ENCODE assay signal across 23 cellular contexts in genomic region chr6:133291671-133292070, GRCh38. TPM values are rescaled to one million over a fixed set of nuclear protein-coding genes. Genes with fewer than 3 reads are reported as not detected.
"Had no signal": no experiment of that assay in that cellular context is flagged by ENCODE, and none has a peak within 500 bp of the region (broad histone marks: within the 10 kb centered on the region; RNA-seq: fewer than 3 reads in every experiment).

No MANE protein-coding gene starts in this region.

- DNase-seq: activated B cell treated with CpG ODN at 0.5 μM for 24 hours; activated CD4-positive, alpha-beta memory T cell treated with anti-CD3 and anti-CD28 coated beads for 36 hours; activated CD4-positive, alpha-beta T cell treated with anti-CD3 and anti-CD28 coated beads for 4 hours; activated CD8-positive, alpha-beta memory T cell treated with anti-CD3 and anti-CD28 coated beads, Interleukin-2, amount 10 ng/mL, durations not matched to agents 7 days and 5 days; activated naive CD4-positive, alpha-beta T cell treated with anti-CD3 and anti-CD28 coated beads for 36 hours; activated naive CD8-positive, alpha-beta T cell treated with anti-CD3 and anti-CD28 coated beads, Interleukin-2, amount 50 U/mL, for 24 hours; aorta; dorsolateral prefrontal cortex; heart right ventricle; kidney glomerular epithelial cell; mesenchymal stem cell; stimulated activated naive CD8-positive, alpha-beta T cell treated with anti-CD3 and anti-CD28 coated beads, Interleukin-15, Interleukin-2, amounts not matched to agents 100 U/mL and 50 U/mL, for 24 hours; T-helper 1 cell; T-helper 9 cell; transverse colon; uterus had no signal

- H3K4me3 Mint-ChIP-seq: activated B cell treated with CpG ODN at 0.5 μM for 24 hours; activated CD4-positive, alpha-beta memory T cell treated with anti-CD3 and anti-CD28 coated beads for 36 hours; activated CD8-positive, alpha-beta memory T cell treated with anti-CD3 and anti-CD28 coated beads, Interleukin-2, amount 10 ng/mL, durations not matched to agents 7 days and 5 days; activated naive CD4-positive, alpha-beta T cell treated with anti-CD3 and anti-CD28 coated beads for 36 hours; activated naive CD8-positive, alpha-beta T cell treated with anti-CD3 and anti-CD28 coated beads, Interleukin-2, amount 50 U/mL, for 24 hours; natural killer cell treated with Interleukin-12 subunit alpha and Interleukin-12 subunit beta and Interleukin-15 and Interleukin-18, amount 100 ng/mL, for 72 hours had no signal

- H3K27me3 ChIP-seq: cardiac muscle cell, dorsolateral prefrontal cortex, gastroesophageal sphincter, heart right ventricle, suprapubic skin, transverse colon, uterus had no signal

- H3K36me3 ChIP-seq: cardiac muscle cell, gastroesophageal sphincter, heart right ventricle, suprapubic skin, transverse colon, uterus had no signal

- H3K27me3 Mint-ChIP-seq: activated B cell treated with CpG ODN at 0.5 μM for 24 hours; activated CD4-positive, alpha-beta memory T cell treated with anti-CD3 and anti-CD28 coated beads for 36 hours; activated CD8-positive, alpha-beta memory T cell treated with anti-CD3 and anti-CD28 coated beads, Interleukin-2, amount 10 ng/mL, durations not matched to agents 7 days and 5 days; activated naive CD8-positive, alpha-beta T cell treated with anti-CD3 and anti-CD28 coated beads, Interleukin-2, amount 50 U/mL, for 24 hours; natural killer cell treated with Interleukin-12 subunit alpha and Interleukin-12 subunit beta and Interleukin-15 and Interleukin-18, amount 100 ng/mL, for 72 hours had no signal

- H3K9me3 Mint-ChIP-seq: activated B cell treated with CpG ODN at 0.5 μM for 24 hours; activated CD4-positive, alpha-beta memory T cell treated with anti-CD3 and anti-CD28 coated beads for 36 hours; activated naive CD4-positive, alpha-beta T cell treated with anti-CD3 and anti-CD28 coated beads for 36 hours; activated naive CD8-positive, alpha-beta T cell treated with anti-CD3 and anti-CD28 coated beads, Interleukin-2, amount 50 U/mL, for 24 hours; activated T-helper 2 cell treated with anti-CD3 and anti-CD28 coated beads, Interferon-gamma antibody, Interleukin-2, Interleukin-4, amounts not matched to agents 10 μg/mL and 5 μg/mL and 100 μg/mL, durations not matched to agents 14 hours and 24 hours and 36 hours had no signal

- H3K27ac Mint-ChIP-seq: activated B cell treated with CpG ODN at 0.5 μM for 24 hours; activated CD4-positive, alpha-beta memory T cell treated with anti-CD3 and anti-CD28 coated beads for 36 hours; activated CD8-positive, alpha-beta memory T cell treated with anti-CD3 and anti-CD28 coated beads, Interleukin-2, amount 10 ng/mL, durations not matched to agents 7 days and 5 days; activated naive CD4-positive, alpha-beta T cell treated with anti-CD3 and anti-CD28 coated beads for 36 hours; activated naive CD8-positive, alpha-beta T cell treated with anti-CD3 and anti-CD28 coated beads, Interleukin-2, amount 50 U/mL, for 24 hours; activated T-helper 2 cell treated with anti-CD3 and anti-CD28 coated beads, Interferon-gamma antibody, Interleukin-2, Interleukin-4, amounts not matched to agents 10 μg/mL and 5 μg/mL and 100 μg/mL, durations not matched to agents 14 hours and 24 hours and 36 hours; natural killer cell treated with Interleukin-12 subunit alpha and Interleukin-12 subunit beta and Interleukin-15 and Interleukin-18, amount 100 ng/mL, for 72 hours had no signal

- H3K4me1 Mint-ChIP-seq: activated B cell treated with CpG ODN at 0.5 μM for 24 hours; activated CD8-positive, alpha-beta memory T cell treated with anti-CD3 and anti-CD28 coated beads, Interleukin-2, amount 10 ng/mL, durations not matched to agents 7 days and 5 days; activated naive CD8-positive, alpha-beta T cell treated with anti-CD3 and anti-CD28 coated beads, Interleukin-2, amount 50 U/mL, for 24 hours had no signal

- H3K36me3 Mint-ChIP-seq: activated CD4-positive, alpha-beta memory T cell treated with anti-CD3 and anti-CD28 coated beads for 36 hours; activated CD8-positive, alpha-beta memory T cell treated with anti-CD3 and anti-CD28 coated beads, Interleukin-2, amount 10 ng/mL, durations not matched to agents 7 days and 5 days; natural killer cell treated with Interleukin-12 subunit alpha and Interleukin-12 subunit beta and Interleukin-15 and Interleukin-18, amount 100 ng/mL, for 72 hours had no signal

- ATAC-seq: activated CD8-positive, alpha-beta memory T cell treated with anti-CD3 and anti-CD28 coated beads, Interleukin-2, amount 10 ng/mL, durations not matched to agents 7 days and 5 days; activated naive CD8-positive, alpha-beta T cell treated with anti-CD3 and anti-CD28 coated beads, Interleukin-2, amount 50 U/mL, for 24 hours; gastroesophageal sphincter; heart right ventricle; natural killer cell treated with Interleukin-12 subunit alpha and Interleukin-12 subunit beta and Interleukin-15 and Interleukin-18, amount 100 ng/mL, for 72 hours; SK-N-SH treated with all-trans-retinoic acid at 6 μM for 48 hours; stimulated activated naive CD8-positive, alpha-beta T cell treated with anti-CD3 and anti-CD28 coated beads, Interleukin-15, Interleukin-2, amounts not matched to agents 100 U/mL and 50 U/mL, for 24 hours had no signal

- H3K9me3 ChIP-seq: gastroesophageal sphincter, heart right ventricle, suprapubic skin, transverse colon, uterus had no signal

- H3K27ac ChIP-seq: cardiac muscle cell, dorsolateral prefrontal cortex, epithelial cell of prostate, gastroesophageal sphincter, heart right ventricle, suprapubic skin, transverse colon, uterus had no signal

- H3K4me3 ChIP-seq: cardiac muscle cell, dorsolateral prefrontal cortex, gastroesophageal sphincter, heart right ventricle, suprapubic skin, transverse colon, uterus had no signal

- H3K4me1 ChIP-seq: suprapubic skin, transverse colon, uterus had no signal

RNA-seq across cellular contexts. Expression of gene EYA4, which starts 50.5 kb away (rescaled TPM):
- total RNA-seq: activated CD4-positive, alpha-beta memory T cell treated with anti-CD3 and anti-CD28 coated beads for 36 hours; activated CD8-positive, alpha-beta memory T cell treated with anti-CD3 and anti-CD28 coated beads, Interleukin-2, amount 10 ng/mL, durations not matched to agents 7 days and 5 days; activated naive CD4-positive, alpha-beta T cell treated with anti-CD3 and anti-CD28 coated beads for 36 hours; activated T-helper 2 cell treated with anti-CD3 and anti-CD28 coated beads, Interferon-gamma antibody, Interleukin-2, Interleukin-4, amounts not matched to agents 10 μg/mL and 5 μg/mL and 100 μg/mL, durations not matched to agents 14 hours and 24 hours and 36 hours; natural killer cell treated with Interleukin-12 subunit alpha and Interleukin-12 subunit beta and Interleukin-15 and Interleukin-18, amount 100 ng/mL, for 72 hours had no signal
- polyA plus RNA-seq: aorta had no signal
